8 cellular contexts compared by ENCODE assay signal in the genomic region with DNA sequence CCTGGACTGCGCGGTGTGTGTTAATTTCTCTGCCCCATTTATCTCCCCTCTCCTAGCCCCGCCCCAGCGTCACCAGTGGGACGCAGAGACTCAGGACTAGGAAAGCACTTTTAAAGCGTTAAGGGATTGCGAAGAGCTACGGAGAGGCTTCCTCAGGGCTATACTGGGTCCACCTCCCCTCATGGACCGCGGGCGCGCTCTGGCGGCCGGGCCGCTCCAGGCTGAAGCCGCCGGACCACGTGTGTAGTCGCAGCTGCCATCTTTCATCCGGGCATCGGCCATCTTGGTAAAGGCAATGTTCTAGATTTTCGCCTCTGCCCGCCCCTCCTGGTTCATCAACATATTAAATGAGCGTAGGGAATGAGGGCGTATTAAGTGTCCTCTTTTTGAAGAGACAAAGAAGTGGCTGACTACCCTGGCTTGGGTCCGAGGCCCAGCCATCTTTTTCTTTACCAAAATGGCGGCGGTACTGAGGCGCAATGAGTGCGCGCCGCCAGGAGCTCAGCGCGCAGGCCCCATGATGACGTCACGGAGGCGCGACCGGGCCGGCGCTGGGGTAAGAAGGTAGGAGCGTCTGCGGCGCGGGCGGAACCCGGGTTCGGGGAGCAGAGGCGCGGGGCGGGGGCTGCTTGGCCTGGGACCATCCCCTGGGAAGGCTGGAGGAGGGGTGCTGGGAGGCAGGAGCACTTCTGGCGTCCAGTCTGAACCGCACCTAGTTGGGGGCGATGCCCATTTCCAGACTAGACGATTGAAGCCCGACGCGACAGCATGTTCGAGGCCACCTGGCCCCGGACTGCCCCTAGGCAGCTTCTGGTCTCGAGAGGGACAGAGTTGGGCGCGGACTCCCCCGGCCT. TPM values are rescaled to one million over a fixed set of nuclear protein-coding genes. Genes with fewer than 3 reads are reported as not detected.
DNase-seq lines count a peak whose midpoint lies in the region; ATAC-seq and TF ChIP-seq lines count a peak whose summit lies in the region.

TSS of gene CCDC124 (plus strand) at position 531 of the 854 bp plus-strand sequence. CDS start 3,406 bp downstream, outside the sequence.

- H3K27ac ChIP-seq in VCaP = peak within 1 kb of the TSS; percentile 87
- H3K27ac ChIP-seq in smooth muscle cell (ENCODE audit: low read depth) = peak within 1 kb of the TSS; percentile 90

- in situ Hi-C loops in T47D (cut with HindIII; ENCODE audit: low pct_unique_long_range_greater_than_20kb, low sequenced_read_pairs) = no loop called here

- ATAC-seq in GM18867 (IDR thresholded peaks at IDR 0.05; ENCODE audit: unreplicated experiment) = peak; percentile 82
- ATAC-seq in HG03097 (IDR thresholded peaks at IDR 0.05; ENCODE audit: low FRiP score, unreplicated experiment) = peak; percentile 75

- H3F3A ChIP-seq in smooth muscle cell (ENCODE audit: low read depth) = no peaks in the 10 kb centered on the region

- peaks cover 18% of the 10 kb centered on the region for H3K79me2 ChIP-seq in smooth muscle cell (ENCODE audit: low read depth)

- H3K4me2 ChIP-seq in smooth muscle cell = peak within 1 kb of the TSS; percentile 92

- H3K36me3 ChIP-seq in smooth muscle cell (ENCODE audit: low read depth) = no peaks in the 10 kb centered on the region

- peak within 1 kb of the TSS; percentile 76 for H3K4me3 ChIP-seq in smooth muscle cell

- peak within 1 kb of the TSS; percentile 93 for H2AFZ ChIP-seq in smooth muscle cell (ENCODE audit: low read depth)

- H3K4me1 ChIP-seq in smooth muscle cell (ENCODE audit: low read depth) = peaks cover 6% of the 10 kb centered on the region

- H3K9ac ChIP-seq in smooth muscle cell (ENCODE audit: low read depth) = peak within 1 kb of the TSS; percentile 95

- peak; percentile 95 for DNase-seq in AG08395 (ENCODE audit: low spot score)
- DNase-seq in NCI-H2171 treated with DMSO at 0.1 percent for 48 hours (lab: John Stamatoyannopoulos, UW) = peak; percentile 94
- DNase-seq in T47D (ENCODE audit: low read depth in 1 of 2, low spot score in 1 of 2) = peak; percentile 81 to 93
- DNase-seq in iPS-NIHi7 (ENCODE audit: extremely low spot score) = peak; percentile 94
- DNase-seq in smooth muscle cell (lab: John Stamatoyannopoulos, UW; ENCODE audit: unreplicated experiment) = peak; percentile 88

- H3K27me3 ChIP-seq in smooth muscle cell (ENCODE audit: low read depth) = no peaks in the 10 kb centered on the region

- no peaks in the 10 kb centered on the region for H3K9me3 ChIP-seq in smooth muscle cell (replicated peaks; ENCODE audit: low read depth)

- 2% methylated on average over 64 of the region's 64 CpGs for WGBS in smooth muscle cell (ENCODE audit: low lambda C conversion rate)

- peak; percentile 99 for TF ChIP-seq CTCF in VCaP (conservative IDR thresholded peaks at IDR 0.05)
- TF ChIP-seq CTCF in smooth muscle cell (IDR thresholded peaks at IDR 0.05; ENCODE audit: borderline replicate concordance, insufficient read depth, poor library complexity, severe bottlenecking) = peak; percentile 87

- no peaks in the 10 kb centered on the region for H4K20me1 ChIP-seq in smooth muscle cell (ENCODE audit: low read depth)

RNA-seq across cellular contexts. Expression of gene CCDC124, which starts in this region (rescaled TPM):
- 32.1 and 34.5 TPM in 2 replicates for total RNA-seq in smooth muscle cell
- polyA plus RNA-seq in smooth muscle cell = 156 and 179 TPM in 2 replicates

Comparison
In these comparisons a context has a peak if more than half of its experiments do, and no peak if none do; other contexts are left out.
1. Peak in every context shown above with its lines: DNase-seq, ATAC-seq, H3K4me3 ChIP-seq and H3K27ac ChIP-seq.